ENCODE assay signal across 36 cellular contexts in the genomic region with DNA sequence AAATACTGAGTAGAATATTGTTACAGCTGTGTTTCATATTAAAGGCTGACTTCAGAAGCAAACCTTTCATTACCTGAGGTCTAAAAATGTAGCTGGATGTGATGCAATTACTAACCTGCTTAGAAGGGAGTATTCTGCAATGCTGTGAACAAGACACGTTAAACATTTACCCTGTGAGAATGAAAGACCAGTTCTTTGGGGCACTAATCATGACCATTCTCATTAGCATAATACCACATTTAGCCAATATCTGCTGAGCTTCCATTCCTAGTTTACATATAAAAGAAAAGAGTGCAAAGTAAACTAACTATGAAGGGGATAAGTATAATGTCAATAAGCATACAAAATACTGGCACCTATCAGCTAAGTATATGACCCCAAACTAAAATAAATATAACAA.
"Had no signal": no experiment of that assay in that cellular context is flagged by ENCODE, and none has a peak within 500 bp of the region (broad histone marks: within the 10 kb centered on the region; RNA-seq: fewer than 3 reads in every experiment).

No MANE protein-coding gene starts in this region.

- H3K27ac ChIP-seq: adrenal gland, body of pancreas, breast epithelium, PC-9, RWPE1, VCaP had no signal

- DNase-seq: activated B cell treated with CpG ODN at 0.5 μM for 24 hours; activated CD4-positive, alpha-beta memory T cell treated with anti-CD3 and anti-CD28 coated beads for 36 hours; activated CD4-positive, alpha-beta T cell treated with anti-CD3 and anti-CD28 coated beads for 4 hours; activated CD4-positive, alpha-beta T cell treated with anti-CD3 and anti-CD28 coated beads, Interleukin-2, amount 50 U/mL, for 1 hour; activated CD4-positive, CD25-positive, alpha-beta regulatory T cell treated with anti-CD3 and anti-CD28 coated beads, Interleukin-2, amount 50 U/mL, for 72 hours; activated CD8-positive, alpha-beta memory T cell treated with anti-CD3 and anti-CD28 coated beads, Interleukin-2, amount 50 U/mL, for 4 hours; activated gamma-delta T cell treated with Interleukin-2 at 50 U/mL for 16 hours; activated naive CD4-positive, alpha-beta T cell treated with anti-CD3 and anti-CD28 coated beads for 36 hours; activated T-cell treated with anti-CD3 and anti-CD28 coated beads for 4 hours; activated T-cell treated with anti-CD3 and anti-CD28 coated beads, Interleukin-2, amount 50 U/mL, for 4 hours; adrenal gland; body of pancreas; cerebellar nuclear complex; Karpas-422; KBM-7; NCI-H1105; NCI-H1436; NCI-H187; NCI-H2029 treated with DMSO at 0.1 percent for 48 hours; NCI-H2107; NCI-H2171; NCI-H510A treated with DMSO at 0.1 percent for 48 hours; NCI-H526 treated with DMSO at 0.1 percent for 48 hours; NCI-H82; NK-92 treated with Interleukin-12 subunit alpha and Interleukin-12 subunit beta, amount 100 ng/mL, for 24 hours; PC-9; SIG-M5; T-cell; T-helper 17 cell; T-helper 9 cell had no signal

- H2AFZ ChIP-seq: PC-9 had no signal

- H3K4me2 ChIP-seq: PC-9 had no signal

- H3K27me3 ChIP-seq: adrenal gland, body of pancreas, breast epithelium had no signal

- H3K36me3 ChIP-seq: adrenal gland, breast epithelium had no signal

- H3K9me3 ChIP-seq: adrenal gland, body of pancreas, breast epithelium had no signal

- ATAC-seq: activated naive CD4-positive, alpha-beta T cell treated with anti-CD3 and anti-CD28 coated beads, Interleukin-2, amount 50 U/mL, for 72 hours; activated T-cell treated with anti-CD3 and anti-CD28 coated beads, Interleukin-2, amount 50 U/mL, for 4 hours; body of pancreas; Right ventricle myocardium inferior; SK-N-SH treated with all-trans-retinoic acid at 6 μM for 48 hours; T-cell; T-helper 17 cell had no signal

- H3K4me1 ChIP-seq: adrenal gland, body of pancreas, breast epithelium had no signal

- H3K4me3 ChIP-seq: adrenal gland, body of pancreas, breast epithelium, PC-9 had no signal
